Comparison of ENCODE assay signal across 1 cellular context in the genomic region with DNA sequence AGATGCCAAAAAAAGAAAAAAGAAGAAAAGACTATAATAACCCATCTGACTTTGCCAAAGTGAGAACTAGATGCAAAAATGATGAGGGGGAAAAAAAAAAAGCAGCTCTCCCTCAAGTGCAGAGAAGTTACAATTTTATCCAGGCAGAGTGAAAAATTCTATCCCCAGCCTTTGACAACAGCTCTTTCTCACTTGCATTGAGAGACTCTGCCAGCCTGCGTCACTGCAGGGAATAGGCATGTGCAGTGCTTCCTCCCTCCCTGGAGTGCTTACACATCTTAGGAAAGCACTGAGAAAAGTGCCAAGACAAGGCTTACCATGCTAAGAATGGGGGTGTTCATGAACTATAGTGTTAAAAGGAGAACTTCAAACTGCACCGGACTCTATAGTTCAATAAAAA.
TF ChIP-seq lines count a peak whose summit lies in the region.

No MANE protein-coding gene starts in this region.

TF ChIP-seq in GM23338, 12 proteins besides CTCF, POLR2A, EP300 and RAD21 (continued from another document):
- TF ChIP-seq ZNF462 (CRISPR knock-in tag; IDR thresholded peaks at IDR 0.05): no peak
- no peak for TF ChIP-seq JUNB (IDR thresholded peaks at IDR 0.05; ENCODE audit: unreplicated experiment)
- no peak for TF ChIP-seq ETS1 (IDR thresholded peaks at IDR 0.05)
- no peak for TF ChIP-seq NANOG (IDR thresholded peaks at IDR 0.05; ENCODE audit: borderline replicate concordance)
- no peak for TF ChIP-seq EZH2 (IDR thresholded peaks at IDR 0.05; ENCODE audit: low read depth, unreplicated experiment)
TF ChIP-seq in GM23338: peak in this region for 0.
